In the genomic region with DNA sequence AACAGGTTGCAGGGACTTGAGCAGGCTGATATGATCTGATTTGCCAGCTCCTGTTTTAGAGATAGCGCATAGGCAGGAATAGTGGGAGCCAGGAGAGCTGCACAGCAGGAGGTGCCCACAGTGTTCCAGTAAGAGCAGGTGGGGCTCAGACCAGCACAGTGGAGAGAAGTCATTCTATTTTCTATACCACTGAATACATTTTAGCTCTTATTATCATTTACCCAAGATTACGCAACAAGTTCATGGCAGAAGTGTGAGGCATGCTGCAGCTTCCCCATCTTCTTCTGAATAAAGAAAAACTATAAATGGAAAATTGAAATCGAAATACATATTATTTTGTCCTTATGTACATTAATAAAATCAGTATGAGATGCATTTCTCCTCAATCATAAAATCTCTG, we compare ENCODE assay signal across 25 cellular contexts.
"Had no signal": no experiment of that assay in that cellular context is flagged by ENCODE, and none has a peak within 500 bp of the region (broad histone marks: within the 10 kb centered on the region; RNA-seq: fewer than 3 reads in every experiment).

No MANE protein-coding gene starts in this region.

- H3K27me3 ChIP-seq: ascending aorta, heart left ventricle, right atrium auricular region, spleen, tibial nerve had no signal

- H3K9ac ChIP-seq: parathyroid adenoma had no signal

- H3K9me3 ChIP-seq: ascending aorta, heart left ventricle, psoas muscle, right atrium auricular region, spleen, tibial nerve had no signal

- DNase-seq: activated CD4-positive, alpha-beta memory T cell treated with anti-CD3 and anti-CD28 coated beads for 36 hours; activated CD4-positive, alpha-beta T cell treated with anti-CD3 and anti-CD28 coated beads, Interleukin-2, amount 10 ng/mL, durations not matched to agents 24 days and 14 days; activated CD4-positive, CD25-positive, alpha-beta regulatory T cell treated with anti-CD3 and anti-CD28 coated beads, Interleukin-2, amount 50 U/mL, for 72 hours; activated CD8-positive, alpha-beta memory T cell treated with anti-CD3 and anti-CD28 coated beads, Interleukin-2, amount 50 U/mL, for 4 hours; activated gamma-delta T cell; activated naive CD4-positive, alpha-beta T cell treated with anti-CD3 and anti-CD28 coated beads, Interleukin-2, amount 10 ng/mL, durations not matched to agents 7 days and 5 days; activated naive CD8-positive, alpha-beta T cell treated with anti-CD3 and anti-CD28 coated beads, Interleukin-2, amount 10 ng/mL, durations not matched to agents 7 days and 5 days; activated T-cell treated with anti-CD3 and anti-CD28 coated beads, Interleukin-2, amount 50 U/mL, for 1 hour; endodermal cell; heart left ventricle; hypothalamus; immature natural killer cell; kidney; left colon; mammary epithelial cell; naive B cell; psoas muscle; spleen; stimulated activated CD4-positive, alpha-beta T cell treated with anti-CD3 and anti-CD28 coated beads, Interleukin-2, amount 100 ng/mL, for 48 hours; stimulated activated naive CD4-positive, alpha-beta T cell treated with Interleukin-2 at 50 U/mL for 16 hours; T1000 had no signal

- H2AFZ ChIP-seq: parathyroid adenoma had no signal

- H3K27ac ChIP-seq: ascending aorta, heart left ventricle, parathyroid adenoma, psoas muscle, right atrium auricular region, spleen, tibial nerve had no signal

- H3K4me1 ChIP-seq: parathyroid adenoma, psoas muscle, spleen had no signal

- H3K4me3 ChIP-seq: ascending aorta, heart left ventricle, psoas muscle, right atrium auricular region, spleen, tibial nerve had no signal

- H3K36me3 ChIP-seq: ascending aorta, heart left ventricle, right atrium auricular region, spleen, tibial nerve had no signal

- H3K79me2 ChIP-seq: parathyroid adenoma had no signal
